Comparison of ENCODE assay signal across 20 cellular contexts in the genomic region with DNA sequence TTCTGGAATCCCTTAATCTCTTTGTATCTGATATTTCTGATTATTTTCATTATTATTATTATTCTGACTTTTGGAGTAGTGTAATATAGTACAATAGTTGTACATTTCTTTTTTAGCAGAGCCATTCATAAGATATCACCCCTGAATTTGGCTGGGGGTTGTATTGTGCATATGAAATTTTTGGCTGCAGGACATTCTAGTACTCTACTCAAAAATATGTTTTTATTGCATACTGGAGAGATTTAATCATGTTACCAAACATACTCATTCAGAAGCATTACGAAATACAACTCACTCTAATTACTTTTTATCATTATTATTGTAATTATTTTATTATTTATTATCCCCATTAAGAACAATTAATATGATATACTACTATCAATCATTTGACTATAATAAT.
"Had no signal": no experiment of that assay in that cellular context is flagged by ENCODE, and none has a peak within 500 bp of the region (broad histone marks: within the 10 kb centered on the region; RNA-seq: fewer than 3 reads in every experiment).

No MANE protein-coding gene starts in this region.

- ATAC-seq: activated CD4-positive, CD25-positive, alpha-beta regulatory T cell treated with anti-CD3 and anti-CD28 coated beads, Interleukin-2, amount 50 U/mL, for 24 hours; activated CD8-positive, alpha-beta T cell treated with anti-CD3 and anti-CD28 coated beads for 36 hours; activated naive CD8-positive, alpha-beta T cell treated with anti-CD3 and anti-CD28 coated beads, Interleukin-2, amount 50 U/mL, for 24 hours; effector memory CD8-positive, alpha-beta T cell; stimulated activated memory B cell treated with anti-CD40 and anti-IgM and Interleukin-4, amounts not matched to agents 10 μg/mL and 1 μg/mL and 100 μg/mL, for 72 hours had no signal

- DNase-seq: activated CD4-positive, alpha-beta T cell treated with anti-CD3 and anti-CD28 coated beads, Interleukin-2, amount 10 ng/mL, durations not matched to agents 24 days and 14 days; activated CD8-positive, alpha-beta T cell treated with anti-CD3 and anti-CD28 coated beads for 36 hours; activated gamma-delta T cell; activated naive CD4-positive, alpha-beta T cell treated with anti-CD3 and anti-CD28 coated beads, Interleukin-2, amount 50 U/mL, for 16 hours; activated naive CD8-positive, alpha-beta T cell treated with anti-CD3 and anti-CD28 coated beads, Interleukin-2, amount 50 U/mL, for 24 hours; colonic mucosa; dorsolateral prefrontal cortex; effector memory CD8-positive, alpha-beta T cell; hypothalamus; nephron progenitor cell; posterior cingulate gyrus; right lobe of liver; stimulated activated CD4-positive, alpha-beta T cell treated with anti-CD3 and anti-CD28 coated beads, Interleukin-15, amount 100 ng/mL, for 24 hours; stomach had no signal

- FAIRE-seq: astrocyte, frontal cortex, islet of Langerhans, urothelium cell line had no signal
